ENCODE assay signal across 1 cellular context in genomic region chr9:109507421-109507838, GRCh38.
A peak's percentile ranks its signal among the peaks of the same experiment; 100 is the strongest.
TF ChIP-seq lines count a peak whose summit lies in the region.

No MANE protein-coding gene starts in this region.

TF ChIP-seq in SK-N-SH, 30 proteins besides CTCF, POLR2A, EP300 and RAD21 (continued from another document):
- TF ChIP-seq, protein P1, sequence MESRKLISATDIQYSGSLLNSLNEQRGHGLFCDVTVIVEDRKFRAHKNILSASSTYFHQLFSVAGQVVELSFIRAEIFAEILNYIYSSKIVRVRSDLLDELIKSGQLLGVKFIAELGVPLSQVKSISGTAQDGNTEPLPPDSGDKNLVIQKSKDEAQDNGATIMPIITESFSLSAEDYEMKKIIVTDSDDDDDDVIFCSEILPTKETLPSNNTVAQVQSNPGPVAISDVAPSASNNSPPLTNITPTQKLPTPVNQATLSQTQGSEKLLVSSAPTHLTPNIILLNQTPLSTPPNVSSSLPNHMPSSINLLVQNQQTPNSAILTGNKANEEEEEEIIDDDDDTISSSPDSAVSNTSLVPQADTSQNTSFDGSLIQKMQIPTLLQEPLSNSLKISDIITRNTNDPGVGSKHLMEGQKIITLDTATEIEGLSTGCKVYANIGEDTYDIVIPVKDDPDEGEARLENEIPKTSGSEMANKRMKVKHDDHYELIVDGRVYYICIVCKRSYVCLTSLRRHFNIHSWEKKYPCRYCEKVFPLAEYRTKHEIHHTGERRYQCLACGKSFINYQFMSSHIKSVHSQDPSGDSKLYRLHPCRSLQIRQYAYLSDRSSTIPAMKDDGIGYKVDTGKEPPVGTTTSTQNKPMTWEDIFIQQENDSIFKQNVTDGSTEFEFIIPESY (IDR thresholded peaks at IDR 0.05; ENCODE audit: borderline replicate concordance, low read depth), result no peak
- TF ChIP-seq YY1 (IDR thresholded peaks at IDR 0.05; ENCODE audit: low read depth), result no peak
- no peak for TF ChIP-seq TCF12 (IDR thresholded peaks at IDR 0.05)
- TF ChIP-seq TAF1 (IDR thresholded peaks at IDR 0.05; ENCODE audit: borderline replicate concordance, low read depth, low read length), result no peak
- no peak for TF ChIP-seq SIN3A (IDR thresholded peaks at IDR 0.05; ENCODE audit: borderline replicate concordance, low read depth, low read length)
- TF ChIP-seq FOSL2 (IDR thresholded peaks at IDR 0.05; ENCODE audit: borderline replicate concordance, low read depth), result peak; percentile 39; the same call in 1 of the 2 replicates
